ENCODE assay signal across 11 cellular contexts in the genomic region with DNA sequence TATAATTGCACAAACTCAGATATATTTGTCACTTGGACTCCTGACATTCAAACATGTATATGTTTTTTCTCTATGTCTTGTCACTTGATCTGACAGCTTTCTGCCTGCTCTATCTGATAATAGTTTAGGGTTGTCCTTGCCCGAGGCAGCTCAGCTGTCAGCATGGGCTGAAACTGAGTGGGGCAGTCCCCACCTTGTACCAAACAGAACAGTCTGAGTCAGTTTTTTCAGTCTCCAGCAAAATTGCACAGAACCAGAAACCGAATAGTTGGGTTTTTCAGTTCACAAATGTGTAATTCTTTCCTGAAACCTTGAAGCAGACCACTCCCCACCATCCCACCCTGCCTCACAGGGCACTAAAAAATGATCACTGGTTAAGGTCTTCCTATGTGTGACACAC. TPM values are rescaled to one million over a fixed set of nuclear protein-coding genes. Genes with fewer than 3 reads are reported as not detected.
DNase-seq lines count a peak whose midpoint lies in the region; ATAC-seq and TF ChIP-seq lines count a peak whose summit lies in the region.
"Had no signal": no experiment of that assay in that cellular context is flagged by ENCODE, and none has a peak within 500 bp of the region (broad histone marks: within the 10 kb centered on the region; RNA-seq: fewer than 3 reads in every experiment).

No MANE protein-coding gene starts in this region.

- TF ChIP-seq CTCF in thyroid gland (IDR thresholded peaks at IDR 0.05) = no peak

- peaks cover 0 to 4% of the 10 kb centered on the region in 2 donors for H3K4me1 ChIP-seq in thyroid gland
- no peaks in the 10 kb centered on the region for H3K4me1 ChIP-seq in effector memory CD4-positive, alpha-beta T cell (ENCODE audit: control insufficient read depth, insufficient read depth, low read length, poor library complexity, severe bottlenecking)

- no peak for DNase-seq in activated CD4-positive, CD25-positive, alpha-beta regulatory T cell treated with anti-CD3 and anti-CD28 coated beads, Interleukin-2, amount 50 U/mL, for 72 hours
- peak; percentile 46 for DNase-seq in stimulated activated CD4-positive, alpha-beta T cell treated with anti-CD3 and anti-CD28 coated beads, Interleukin-4, amount 100 ng/mL, for 1 hour
- DNase-seq in thyroid gland (no peak), sciatic nerve (ENCODE audit: low spot score) (no peak)
- no peak for DNase-seq in effector memory CD4-positive, alpha-beta T cell
- DNase-seq: NCI-H1436, upper lobe of right lung had no signal

- peak; percentile 98 for ATAC-seq in activated CD4-positive, CD25-positive, alpha-beta regulatory T cell treated with anti-CD3 and anti-CD28 coated beads, Interleukin-2, amount 50 U/mL, for 24 hours
- peak; percentile 98 for ATAC-seq in GM21619 (IDR thresholded peaks at IDR 0.05; ENCODE audit: unreplicated experiment)
- ATAC-seq in HG03442 (IDR thresholded peaks at IDR 0.05; ENCODE audit: unreplicated experiment) = peak; percentile 100
- ATAC-seq in sciatic nerve = no peak
- ATAC-seq: upper lobe of right lung had no signal

- TF ChIP-seq POLR2A in thyroid gland (IDR thresholded peaks at IDR 0.05) = no peak

- H3K27ac ChIP-seq in thyroid gland = no peak overlapping the region
- no peak overlapping the region for H3K27ac ChIP-seq in effector memory CD4-positive, alpha-beta T cell (ENCODE audit: insufficient read depth, low read length, poor library complexity, severe bottlenecking)
- H3K27ac ChIP-seq: upper lobe of right lung had no signal

- no peak overlapping the region for H3K4me3 ChIP-seq in thyroid gland (replicated peaks in 1 of 3)
- no peak overlapping the region for H3K4me3 ChIP-seq in effector memory CD4-positive, alpha-beta T cell (ENCODE audit: insufficient read depth, low read depth, low read length, poor library complexity, severe bottlenecking)
- H3K4me3 ChIP-seq: upper lobe of right lung had no signal

- H3K36me3 ChIP-seq in thyroid gland = no peaks in the 10 kb centered on the region
- no peaks in the 10 kb centered on the region for H3K36me3 ChIP-seq in effector memory CD4-positive, alpha-beta T cell (ENCODE audit: control insufficient read depth, insufficient read depth, low read length)
- H3K36me3 ChIP-seq: upper lobe of right lung had no signal

- intact Hi-C loops in thyroid gland (cut with DNase I) = no loop called here
- intact Hi-C loops in sciatic nerve (cut with DNase I) = no loop called here

- 27 to 36% methylated on average over 2 of the region's 2 CpGs for WGBS in thyroid gland, 2 donors

- peaks cover 56% of the 10 kb centered on the region for H3K27me3 ChIP-seq in thyroid gland
- H3K27me3 ChIP-seq in effector memory CD4-positive, alpha-beta T cell (replicated peaks; ENCODE audit: control insufficient read depth, insufficient read depth, low read length, poor library complexity, severe bottlenecking) = peaks cover 51% of the 10 kb centered on the region

- no peaks in the 10 kb centered on the region for H3K9me3 ChIP-seq in thyroid gland
- H3K9me3 ChIP-seq in effector memory CD4-positive, alpha-beta T cell (ENCODE audit: control insufficient read depth, low read length) = no peaks in the 10 kb centered on the region
- H3K9me3 ChIP-seq: upper lobe of right lung had no signal

RNA-seq across cellular contexts. Expression of gene HAND1, which starts 9.5 kb away (rescaled TPM):
- total RNA-seq in thyroid gland (not detected), sciatic nerve (not detected)
- total RNA-seq: osteocyte, upper lobe of right lung had no signal

RNA-seq across cellular contexts. Expression of gene SAP30L, which starts 41.7 kb away (rescaled TPM):
- total RNA-seq in thyroid gland (10 to 100 TPM; 26.2 to 37.9 (median 31.2) TPM), sciatic nerve (41.8 TPM)
